ENCODE assay signal across 14 cellular contexts in genomic region chr1:8813016-8813763, GRCh38. TPM values are rescaled to one million over a fixed set of nuclear protein-coding genes. Genes with fewer than 3 reads are reported as not detected.
DNase-seq lines count a peak whose midpoint lies in the region; ATAC-seq and TF ChIP-seq lines count a peak whose summit lies in the region.
"Had no signal": no experiment of that assay in that cellular context is flagged by ENCODE, and none has a peak within 500 bp of the region (broad histone marks: within the 10 kb centered on the region; RNA-seq: fewer than 3 reads in every experiment).

No MANE protein-coding gene starts in this region.

- TF ChIP-seq CTCF in left ventricle myocardium inferior (IDR thresholded peaks at IDR 0.05; ENCODE audit: borderline replicate concordance) (no peak), choroid plexus epithelial cell (conservative IDR thresholded peaks at IDR 0.05; ENCODE audit: low read depth, low read length) (no peak), nephron (IDR thresholded peaks at IDR 0.05; ENCODE audit: unreplicated experiment in 3 of 3) (no peak), transverse colon (IDR thresholded peaks at IDR 0.05) (no peak)

- intact Hi-C loops in left ventricle myocardium inferior (cut with micrococcal nuclease) = no loop called here
- intact Hi-C loops in Right ventricle myocardium inferior (cut with DNase I) = no loop called here
- intact Hi-C loops in transverse colon (cut with DNase I; ENCODE audit: low total_unique reads) = no loop called here

- no peaks in the 10 kb centered on the region for H3K36me3 Mint-ChIP-seq in nephron (ENCODE audit: low read depth)

- H3K4me1 ChIP-seq in left ventricle myocardium inferior = peaks cover 54% of the 10 kb centered on the region
- H3K4me1 ChIP-seq in transverse colon = peaks cover 0 to 37% (median 25%) of the 10 kb centered on the region in 4 donors

- peak overlapping the region; percentile 48 for H3K27ac ChIP-seq in left ventricle myocardium inferior (replicated peaks)
- H3K27ac ChIP-seq in transverse colon = peak overlapping the region; percentile 15 to 97 (median 96)

- H3K4me3 Mint-ChIP-seq in nephron = peak overlapping the region in 2 of 3 experiments; percentile 10 to 50

- no peak for ATAC-seq in Right ventricle myocardium inferior

- H3K27me3 ChIP-seq in left ventricle myocardium inferior (ENCODE audit: low read depth) = no peaks in the 10 kb centered on the region
- H3K27me3 ChIP-seq in transverse colon = no peaks in the 10 kb centered on the region

- no peaks in the 10 kb centered on the region for H3K27me3 Mint-ChIP-seq in nephron (ENCODE audit: low read depth)

- TF ChIP-seq POLR2A in transverse colon (IDR thresholded peaks at IDR 0.05) = no peak

- H3K36me3 ChIP-seq in left ventricle myocardium inferior = no peaks in the 10 kb centered on the region
- H3K36me3 ChIP-seq in transverse colon = no peaks in the 10 kb centered on the region
- H3K36me3 ChIP-seq: HAP-1 had no signal

- 47 to 58% methylated on average over 6 of the region's 6 CpGs for WGBS in transverse colon (ENCODE audit: low coverage in 1 of 2), 2 donors

- H3K27ac Mint-ChIP-seq in nephron = peak overlapping the region; percentile 44 to 66 (median 51)

- H3K4me3 ChIP-seq in left ventricle myocardium inferior (no peak overlapping the region), choroid plexus epithelial cell (ENCODE audit: low read depth, low read length) (no peak overlapping the region), transverse colon (no peak overlapping the region)
- H3K4me3 ChIP-seq: HAP-1 had no signal

- in situ Hi-C loops in transverse colon (cut with MboI; ENCODE audit: low pct_ligation_motif_present in 1 of 4, low pct_unique_long_range_greater_than_20kb in 1 of 4, low sequenced_read_pairs in 3 of 4) = no loop called here

- H3K9me3 ChIP-seq in left ventricle myocardium inferior (replicated peaks) (no peaks in the 10 kb centered on the region), transverse colon (no peaks in the 10 kb centered on the region)
- H3K9me3 ChIP-seq: HAP-1 had no signal

- DNase-seq in left ventricle myocardium inferior = no peak
- DNase-seq in Right ventricle myocardium inferior (ENCODE audit: missing footprints) = no peak
- peak; percentile 47 for DNase-seq in choroid plexus epithelial cell (ENCODE audit: low read depth)
- DNase-seq in transverse colon = no peak
- no peak for DNase-seq in NCI-H345 (lab: John Stamatoyannopoulos, UW)
- DNase-seq in DMS 273 treated with DMSO at 0.1 percent for 48 hours (lab: John Stamatoyannopoulos, UW) = no peak
- no peak for DNase-seq in NCI-H2029 (lab: John Stamatoyannopoulos, UW)
- DNase-seq: NCI-H146; NCI-H524 treated with DMSO at 0.1 percent for 48 hours; occipital lobe; SHP77 treated with DMSO at 0.1 percent for 48 hours; stimulated activated CD4-positive, alpha-beta T cell treated with anti-CD3 and anti-CD28 coated beads, Interleukin-15, amount 100 ng/mL, for 24 hours had no signal

- H3K4me1 Mint-ChIP-seq in nephron = peaks cover 47% of the 10 kb centered on the region

- H3K9me3 Mint-ChIP-seq in nephron = no peaks in the 10 kb centered on the region

- no peak for TF ChIP-seq EP300 in transverse colon (IDR thresholded peaks at IDR 0.05; ENCODE audit: low read depth)

RNA-seq across cellular contexts. Expression of gene RERE, which starts 4.2 kb away (rescaled TPM):
- total RNA-seq in left ventricle myocardium inferior = 141 TPM
- 133 TPM for total RNA-seq in Right ventricle myocardium inferior
- total RNA-seq in transverse colon = 100 to 1,000 TPM in 3 of 4 donors, 10 to 100 TPM in 1; 80.3 to 657 (median 105) TPM
